ENCODE assay signal across 19 cellular contexts in the genomic region with DNA sequence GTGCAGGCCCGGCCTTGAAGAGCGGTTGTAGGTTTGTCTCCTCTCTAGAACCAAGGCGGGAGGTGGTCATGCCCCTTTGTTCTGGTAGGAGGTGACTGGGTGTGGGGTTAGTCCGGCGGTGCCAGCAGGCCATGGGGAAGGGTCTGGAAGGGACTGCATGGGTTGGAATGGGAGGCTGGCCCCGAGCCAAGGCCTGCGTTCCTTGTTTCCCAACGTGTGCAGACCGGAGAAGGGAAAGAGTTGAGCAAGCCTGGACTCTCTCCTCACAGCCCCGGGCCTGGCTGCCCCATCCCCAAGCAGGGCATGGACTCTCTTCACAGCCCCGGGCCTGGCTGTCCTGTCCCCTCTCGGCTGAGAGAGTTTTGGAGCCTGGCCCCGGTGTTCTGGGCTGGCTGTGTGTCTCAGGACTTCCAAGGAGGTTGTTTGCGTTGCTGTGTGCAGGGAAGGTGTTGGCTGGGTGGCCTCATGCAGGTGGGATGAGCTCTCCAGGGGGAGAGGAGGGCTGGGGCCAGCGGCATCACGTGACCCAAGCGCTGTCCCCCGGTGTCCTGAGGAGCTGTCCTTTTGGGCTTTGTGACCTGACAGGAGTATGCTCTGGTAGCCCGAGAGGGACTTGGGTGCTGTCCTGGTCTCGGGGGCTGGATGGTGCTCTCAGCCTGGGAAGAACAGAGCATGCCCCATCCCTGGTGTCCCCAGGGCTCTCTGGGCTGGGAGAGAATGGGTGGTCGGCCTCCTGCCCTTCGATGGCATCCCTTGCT. TPM values are rescaled to one million over a fixed set of nuclear protein-coding genes. Genes with fewer than 3 reads are reported as not detected.
DNase-seq lines count a peak whose midpoint lies in the region; ATAC-seq, FAIRE-seq and TF ChIP-seq lines count a peak whose summit lies in the region.
"Had no signal": no experiment of that assay in that cellular context is flagged by ENCODE, and none has a peak within 500 bp of the region (broad histone marks: within the 10 kb centered on the region; RNA-seq: fewer than 3 reads in every experiment).

No MANE protein-coding gene starts in this region.

- intact Hi-C loops in K562 (cut with micrococcal nuclease) (no loop called here), testis (cut with DNase I; ENCODE audit: low total_unique reads) (no loop called here)
- intact Hi-C loops in naive thymus-derived CD4-positive, alpha-beta T cell (cut with micrococcal nuclease) = no loop called here
- intact Hi-C loops in CD4-positive, alpha-beta T cell (cut with DNase I, micrococcal nuclease) = no loop called here

- H3K9me1 ChIP-seq in K562 (ENCODE audit: control insufficient read depth, insufficient read depth, low read length) = no peaks in the 10 kb centered on the region

- WGBS in K562 (ENCODE audit: insufficient coverage, low coverage, missing lambda C conversion rate) = 11% methylated on average over 21 of the region's 22 CpGs
- 71 to 72% methylated on average over 11 to 22 of the region's 22 CpGs for WGBS in testis, 2 donors

- no TSS peak for BruUV-seq in K562 (replicated peaks; lab: Mats Ljungman, UMichigan)

- H4K20me1 ChIP-seq in K562 (replicated peaks; ENCODE audit: control insufficient read depth, insufficient read depth, low read length) = peaks cover 23% of the 10 kb centered on the region

- no peaks in the 10 kb centered on the region for H3K79me2 ChIP-seq in K562 (ENCODE audit: control insufficient read depth, insufficient read depth, low read length)

- no peak overlapping the region for H3K27ac Mint-ChIP-seq in naive thymus-derived CD4-positive, alpha-beta T cell
- no peak overlapping the region for H3K27ac Mint-ChIP-seq in CD4-positive, alpha-beta T cell
- H3K27ac Mint-ChIP-seq: activated CD4-positive, alpha-beta memory T cell treated with anti-CD3 and anti-CD28 coated beads, Interleukin-2, amount 10 ng/mL, durations not matched to agents 7 days and 5 days; activated naive CD8-positive, alpha-beta T cell treated with anti-CD3 and anti-CD28 coated beads, Interleukin-2, amount 50 U/mL, for 24 hours had no signal

- no peak for FAIRE-seq in K562 (lab: Jason Lieb, UNC)

- in situ Hi-C loops in K562 (cut with MboI) = no loop called here

- H3K9me3 ChIP-seq in HEK293 (ENCODE audit: control insufficient read depth, insufficient read depth, low read depth, low read length) (no peaks in the 10 kb centered on the region), K562 (replicated peaks; ENCODE audit: control insufficient read depth, insufficient read depth, low read depth, low read length) (no peaks in the 10 kb centered on the region), muscle layer of colon (ENCODE audit: low read length) (no peaks in the 10 kb centered on the region), testis (no peaks in the 10 kb centered on the region)
- no peaks in the 10 kb centered on the region for H3K9me3 ChIP-seq in naive thymus-derived CD4-positive, alpha-beta T cell (ENCODE audit: control insufficient read depth in 2 of 3, low read length in 3 of 3)
- no peaks in the 10 kb centered on the region for H3K9me3 ChIP-seq in CD4-positive, alpha-beta T cell (ENCODE audit: control insufficient read depth, low read length)

- H3K27me3 ChIP-seq in K562 (ENCODE audit: control insufficient read depth in 2 of 2, insufficient read depth in 2 of 2, low read length in 2 of 2) (peaks cover 33 to 64% of the 10 kb centered on the region in 2 experiments; a peak in 4 of 5 replicates), muscle layer of colon (ENCODE audit: control insufficient read depth in 1 of 2, insufficient read depth in 2 of 2, low read length in 2 of 2) (peaks cover 0 to 24% of the 10 kb centered on the region in 2 donors), testis (no peaks in the 10 kb centered on the region)
- no peaks in the 10 kb centered on the region for H3K27me3 ChIP-seq in naive thymus-derived CD4-positive, alpha-beta T cell (ENCODE audit: control insufficient read depth in 2 of 2, insufficient read depth in 2 of 2, low read length in 2 of 2)
- H3K27me3 ChIP-seq in CD4-positive, alpha-beta T cell (ENCODE audit: control insufficient read depth, insufficient read depth, low read length) = peaks cover 40% of the 10 kb centered on the region

- no peak for TF ChIP-seq RAD21 in K562 (CRISPR knock-in tag; conservative IDR thresholded peaks at IDR 0.05 in 1 of 2, IDR thresholded peaks at IDR 0.05 in 1 of 2)

- ATAC-seq in K562 = no peak
- ATAC-seq in HG03196 (IDR thresholded peaks at IDR 0.05; ENCODE audit: unreplicated experiment) = no peak
- ATAC-seq in naive thymus-derived CD4-positive, alpha-beta T cell = no peak
- ATAC-seq in CD4-positive, alpha-beta T cell (ENCODE audit: poor library complexity) = no peak
- ATAC-seq: activated naive CD8-positive, alpha-beta T cell treated with anti-CD3 and anti-CD28 coated beads, Interleukin-2, amount 50 U/mL, for 24 hours had no signal

- no peak for DNase-seq in K562 (ENCODE audit: extremely low read depth in 1 of 4, low spot score in 3 of 4)
- no peak for DNase-seq in testis
- no peak for DNase-seq in naive thymus-derived CD4-positive, alpha-beta T cell
- DNase-seq in CD4-positive, alpha-beta T cell = no peak
- DNase-seq in occipital lobe (lab: John Stamatoyannopoulos, UW) = no peak
- DNase-seq: activated CD4-positive, alpha-beta memory T cell treated with anti-CD3 and anti-CD28 coated beads, Interleukin-2, amount 10 ng/mL, durations not matched to agents 7 days and 5 days; activated naive CD8-positive, alpha-beta T cell treated with anti-CD3 and anti-CD28 coated beads, Interleukin-2, amount 50 U/mL, for 24 hours; activated T-cell treated with anti-CD3 and anti-CD28 coated beads, Interleukin-2, amount 50 U/mL, for 48 hours; DMS153; foreskin fibroblast; NCI-H187; NCI-H510A; stimulated activated naive CD4-positive, alpha-beta T cell had no signal

- no peak for TF ChIP-seq POLR2A in K562 (conservative IDR thresholded peaks at IDR 0.05)
- TF ChIP-seq POLR2A in testis (IDR thresholded peaks at IDR 0.05) = no peak

- H2AFZ ChIP-seq in K562 (ENCODE audit: low read depth, low read length) = no peak overlapping the region

- POLR2A ChIA-PET in HEK293 (lab: Yijun Ruan, JAX) (no interaction called here), K562 (lab: Yijun Ruan, JAX) (interaction anchor here (1.0 kb wide), 1 partner anchor 12 kb away, joined by 4 read pairs; no protein-coding TSS in a partner anchor)
- POLR2A ChIA-PET in naive thymus-derived CD4-positive, alpha-beta T cell (lab: Charles Lee) = no interaction called here
- POLR2A ChIA-PET in CD4-positive, alpha-beta T cell (lab: Charles Lee) = no interaction called here

- H3K9me3 Mint-ChIP-seq in naive thymus-derived CD4-positive, alpha-beta T cell = no peaks in the 10 kb centered on the region
- no peaks in the 10 kb centered on the region for H3K9me3 Mint-ChIP-seq in CD4-positive, alpha-beta T cell
- H3K9me3 Mint-ChIP-seq: activated CD4-positive, alpha-beta memory T cell treated with anti-CD3 and anti-CD28 coated beads, Interleukin-2, amount 10 ng/mL, durations not matched to agents 7 days and 5 days; activated naive CD8-positive, alpha-beta T cell treated with anti-CD3 and anti-CD28 coated beads, Interleukin-2, amount 50 U/mL, for 24 hours; central memory CD8-positive, alpha-beta T cell had no signal

- TF ChIP-seq EP300 in K562 (IDR thresholded peaks at IDR 0.05; ENCODE audit: low read length) = no peak

- H3K36me3 ChIP-seq in HEK293 (ENCODE audit: control insufficient read depth in 2 of 2, insufficient read depth in 1 of 2, low read length in 2 of 2) = no peaks in the 10 kb centered on the region
- H3K36me3 ChIP-seq in K562 (ENCODE audit: control insufficient read depth, insufficient read depth, low read length) = no peaks in the 10 kb centered on the region
- H3K36me3 ChIP-seq in muscle layer of colon (ENCODE audit: insufficient read depth, low read length) = no peaks in the 10 kb centered on the region
- H3K36me3 ChIP-seq in testis (ENCODE audit: low read depth, missing control alignments) = no peaks in the 10 kb centered on the region
- no peaks in the 10 kb centered on the region for H3K36me3 ChIP-seq in naive thymus-derived CD4-positive, alpha-beta T cell (ENCODE audit: control insufficient read depth in 2 of 3, insufficient read depth in 3 of 3, low read length in 3 of 3)

- H3K4me1 Mint-ChIP-seq in naive thymus-derived CD4-positive, alpha-beta T cell = no peaks in the 10 kb centered on the region
- no peaks in the 10 kb centered on the region for H3K4me1 Mint-ChIP-seq in CD4-positive, alpha-beta T cell (ENCODE audit: low read depth)
- H3K4me1 Mint-ChIP-seq: activated CD4-positive, alpha-beta memory T cell treated with anti-CD3 and anti-CD28 coated beads, Interleukin-2, amount 10 ng/mL, durations not matched to agents 7 days and 5 days; activated naive CD8-positive, alpha-beta T cell treated with anti-CD3 and anti-CD28 coated beads, Interleukin-2, amount 50 U/mL, for 24 hours; central memory CD8-positive, alpha-beta T cell had no signal

- no peak overlapping the region for H3K27ac ChIP-seq in HEK293 (ENCODE audit: extremely low read depth, low read depth, low read length)
- no peak overlapping the region for H3K27ac ChIP-seq in K562 (ENCODE audit: extremely low read depth, low read depth, low read length)
- H3K27ac ChIP-seq in muscle layer of colon (ENCODE audit: low read depth, low read length) = peak overlapping the region; percentile 83
- peak overlapping the region; percentile 80 to 86 for H3K27ac ChIP-seq in testis
- no peak overlapping the region for H3K27ac ChIP-seq in naive thymus-derived CD4-positive, alpha-beta T cell (ENCODE audit: low read depth, low read length)
- H3K27ac ChIP-seq in CD4-positive, alpha-beta T cell (ENCODE audit: low read depth, low read length) = no peak overlapping the region

- H3K4me1 ChIP-seq in HEK293 (ENCODE audit: control insufficient read depth, insufficient read depth, low read length) (no peaks in the 10 kb centered on the region), K562 (replicated peaks in 1 of 2; ENCODE audit: control insufficient read depth in 2 of 2, insufficient read depth in 2 of 2, low read length in 2 of 2) (peaks cover 0 to 84% of the 10 kb centered on the region in 2 experiments; a peak in 2 of 5 replicates), muscle layer of colon (ENCODE audit: insufficient read depth, low read length) (peaks cover 42% of the 10 kb centered on the region), testis (peaks cover 52% of the 10 kb centered on the region)
- H3K4me1 ChIP-seq in naive thymus-derived CD4-positive, alpha-beta T cell (ENCODE audit: control insufficient read depth in 2 of 2, insufficient read depth in 2 of 2, low read length in 2 of 2) = peaks cover 3 to 16% of the 10 kb centered on the region in 2 donors

- no peaks in the 10 kb centered on the region for H3K36me3 Mint-ChIP-seq in naive thymus-derived CD4-positive, alpha-beta T cell
- no peaks in the 10 kb centered on the region for H3K36me3 Mint-ChIP-seq in CD4-positive, alpha-beta T cell (ENCODE audit: low read depth)

- H3K4me3 ChIP-seq in HEK293 (ENCODE audit: low read depth, low read length) (no peak overlapping the region), K562 (no peak overlapping the region), muscle layer of colon (ENCODE audit: low read depth in 1 of 2, low read length in 2 of 2) (peak overlapping the region; percentile 41 to 55), testis (peak overlapping the region in 1 of 2 donors; percentile 59)
- no peak overlapping the region for H3K4me3 ChIP-seq in naive thymus-derived CD4-positive, alpha-beta T cell (ENCODE audit: low read length)

- H3K4me2 ChIP-seq in K562 (ENCODE audit: insufficient read depth, low read length) = no peak overlapping the region

- peaks cover 0 to 18% (median 6%) of the 10 kb centered on the region in 5 donors for H3K27me3 Mint-ChIP-seq in naive thymus-derived CD4-positive, alpha-beta T cell
- peaks cover 20% of the 10 kb centered on the region for H3K27me3 Mint-ChIP-seq in CD4-positive, alpha-beta T cell

- H3K4me3 Mint-ChIP-seq in naive thymus-derived CD4-positive, alpha-beta T cell = peak overlapping the region in 3 of 10 donors; percentile 20 to 49 (median 47)
- no peak overlapping the region for H3K4me3 Mint-ChIP-seq in CD4-positive, alpha-beta T cell
- H3K4me3 Mint-ChIP-seq: activated CD4-positive, alpha-beta memory T cell treated with anti-CD3 and anti-CD28 coated beads, Interleukin-2, amount 10 ng/mL, durations not matched to agents 7 days and 5 days; activated naive CD8-positive, alpha-beta T cell treated with anti-CD3 and anti-CD28 coated beads, Interleukin-2, amount 50 U/mL, for 24 hours had no signal

- CTCF ChIA-PET in HEK293 (lab: Yijun Ruan, JAX) (no interaction called here), K562 (lab: Yijun Ruan, JAX; ENCODE audit: low intra/inter-chr PET ratio) (no interaction called here)
- CTCF ChIA-PET in naive thymus-derived CD4-positive, alpha-beta T cell (lab: Charles Lee) = no interaction called here
- CTCF ChIA-PET in CD4-positive, alpha-beta T cell (lab: Charles Lee) = no interaction called here

- TF ChIP-seq CTCF in HEK293 (tag by site-specific recombination; IDR thresholded peaks at IDR 0.05) (no peak), K562 (IDR thresholded peaks at IDR 0.05 in 2 of 3, conservative IDR thresholded peaks at IDR 0.05 in 1 of 3; ENCODE audit: insufficient read depth in 2 of 3, low read depth in 1 of 3, low read length in 3 of 3) (no peak), testis (IDR thresholded peaks at IDR 0.05) (no peak)
- no peak for TF ChIP-seq CTCF in CD4-positive, alpha-beta T cell (IDR thresholded peaks at IDR 0.05)

- H3K9ac ChIP-seq in K562 (ENCODE audit: insufficient read depth in 1 of 2, low read depth in 2 of 2, low read length in 2 of 2) (no peak overlapping the region), muscle layer of colon (ENCODE audit: low read length) (peak overlapping the region; percentile 78)

RNA-seq across cellular contexts. Expression of gene CACNA1H, which starts 2.6 kb away (rescaled TPM):
- total RNA-seq in K562 (2011; cell fraction: chromatin; rRNA removed; ENCODE audit: low replicate concordance) = 0.44 and 1.6 TPM in 2 replicates
- total RNA-seq in K562 (2011; cell fraction: nucleolus; rRNA removed) = 0.79 and 1.2 TPM in 2 replicates
- total RNA-seq in K562 (2011; cell fraction: nucleoplasm; rRNA removed) = 0.22 and 0.53 TPM in 2 replicates
- total RNA-seq in K562 (2014; rRNA removed) = 0.04 TPM in 1 of 2 replicates, not detected in the other
- not detected in 2 replicates for total RNA-seq in K562 (2014; rRNA removed; fragmentation: Illumina TruSeq; extraction: Trizol)
- not detected in 2 replicates for total RNA-seq in K562 (2015; rRNA removed; fragmentation: Illumina TruSeq; extraction: Trizol)
- 0.09 and 0.18 TPM in 2 replicates for total RNA-seq in K562 (2021)
- 0.10 and 0.11 TPM in 2 replicates for polyA plus RNA-seq in K562 (2011; rRNA removed)
- polyA plus RNA-seq in K562 (2011; cell fraction: cytosol; rRNA removed) = 0.10 and 0.12 TPM in 2 replicates
- polyA plus RNA-seq in K562 (2011; cell fraction: nucleus; rRNA removed) = 0.11 and 0.40 TPM in 2 replicates
- 0.07 and 0.12 TPM in 2 replicates for polyA plus RNA-seq in K562 (2012)
- not detected in 2 replicates for polyA plus RNA-seq in K562 (2014; fragmentation: Illumina TruSeq; extraction: Trizol)
- polyA plus RNA-seq in K562 (2014; fragmentation: Nextera tagmentation; extraction: Ambion mirVana) = not detected
- polyA plus RNA-seq in K562 (2014; rRNA removed) = not detected in 2 replicates
- polyA minus RNA-seq in K562 (2011; rRNA and poly(A)+ RNA removed) = 0.03 and 0.04 TPM in 2 replicates
- not detected in 2 replicates for polyA minus RNA-seq in K562 (2011; cell fraction: cytosol; rRNA and poly(A)+ RNA removed)
- 0.27 and 0.33 TPM in 2 replicates for polyA minus RNA-seq in K562 (2011; cell fraction: nucleus; rRNA and poly(A)+ RNA removed)
- total RNA-seq in testis = 10 to 100 TPM; 55.9 to 69.0 TPM
- 41.1 TPM for polyA plus RNA-seq in testis (ENCODE audit: insufficient read depth, low read depth, low replicate concordance)
- total RNA-seq in naive thymus-derived CD4-positive, alpha-beta T cell = 1 to 10 TPM in 4 of 5 experiments, under 1 TPM in 1; 0.31 to 8.8 (median 2.2) TPM
- 1 to 10 TPM in 1 of 2 donors, under 1 TPM in 1; 0.73 to 3.8 TPM for polyA plus RNA-seq in naive thymus-derived CD4-positive, alpha-beta T cell
- 1 to 10 TPM; 5.7 to 6.3 TPM for total RNA-seq in CD4-positive, alpha-beta T cell
- total RNA-seq in occipital lobe = 15.4 TPM

RNA-seq across cellular contexts. Expression of gene C1QTNF8, which starts 59.5 kb away (rescaled TPM):
- not detected in 2 replicates for total RNA-seq in K562 (2011; cell fraction: chromatin; rRNA removed; ENCODE audit: low replicate concordance)
- total RNA-seq in K562 (2011; cell fraction: nucleolus; rRNA removed) = not detected in 2 replicates
- total RNA-seq in K562 (2011; cell fraction: nucleoplasm; rRNA removed) = not detected in 2 replicates
- total RNA-seq in K562 (2014; rRNA removed) = not detected in 2 replicates
- not detected in 2 replicates for total RNA-seq in K562 (2014; rRNA removed; fragmentation: Illumina TruSeq; extraction: Trizol)
- not detected in 2 replicates for total RNA-seq in K562 (2015; rRNA removed; fragmentation: Illumina TruSeq; extraction: Trizol)
- total RNA-seq in K562 (2021) = not detected in 2 replicates
- not detected in 2 replicates for polyA plus RNA-seq in K562 (2011; rRNA removed)
- polyA plus RNA-seq in K562 (2011; cell fraction: cytosol; rRNA removed) = not detected in 2 replicates
- not detected in 2 replicates for polyA plus RNA-seq in K562 (2011; cell fraction: nucleus; rRNA removed)
- polyA plus RNA-seq in K562 (2012) = not detected in 2 replicates
- polyA plus RNA-seq in K562 (2014; fragmentation: Illumina TruSeq; extraction: Trizol) = not detected in 2 replicates
- polyA plus RNA-seq in K562 (2014; fragmentation: Nextera tagmentation; extraction: Ambion mirVana) = not detected
- not detected in 2 replicates for polyA plus RNA-seq in K562 (2014; rRNA removed)
- polyA minus RNA-seq in K562 (2011; rRNA and poly(A)+ RNA removed) = not detected in 2 replicates
- polyA minus RNA-seq in K562 (2011; cell fraction: cytosol; rRNA and poly(A)+ RNA removed) = not detected in 2 replicates
- polyA minus RNA-seq in K562 (2011; cell fraction: nucleus; rRNA and poly(A)+ RNA removed) = not detected in 2 replicates
- 1 to 10 TPM; 1.3 to 2.7 TPM for total RNA-seq in testis
- polyA plus RNA-seq in testis (ENCODE audit: insufficient read depth, low read depth, low replicate concordance) = not detected
- not detected for total RNA-seq in naive thymus-derived CD4-positive, alpha-beta T cell
- not detected for polyA plus RNA-seq in naive thymus-derived CD4-positive, alpha-beta T cell
- total RNA-seq in CD4-positive, alpha-beta T cell = not detected
- total RNA-seq in occipital lobe = not detected
- total RNA-seq: activated CD4-positive, alpha-beta memory T cell treated with anti-CD3 and anti-CD28 coated beads, Interleukin-2, amount 10 ng/mL, durations not matched to agents 7 days and 5 days; left lobe of liver; M059J had no signal

Comparison
In these comparisons a context has a peak if more than half of its experiments do, and no peak if none do; other contexts are left out.
1. H3K27ac ChIP-seq: peak in muscle layer of colon (single experiment) and testis (2 of 2); none in HEK293 (single experiment), K562 (single experiment), naive thymus-derived CD4-positive, alpha-beta T cell (single experiment) and CD4-positive, alpha-beta T cell (single experiment).
2. H3K4me3 ChIP-seq: peak in muscle layer of colon (2 of 2); none in HEK293 (single experiment), K562 (single experiment) and naive thymus-derived CD4-positive, alpha-beta T cell (single experiment).
3. Of the 44 proteins assayed by ChIP-seq in both K562 and HEK293: peak only in K562: none; only in HEK293: REST, SP2, ZBTB17 and ZBTB8A; in both: none; in neither: 40.